Comparison of ENCODE assay signal across 23 cellular contexts in genomic region chr20:39333211-39333610, GRCh38.
DNase-seq lines count a peak whose midpoint lies in the region; ATAC-seq lines count a peak whose summit lies in the region.
"Had no signal": no experiment of that assay in that cellular context is flagged by ENCODE, and none has a peak within 500 bp of the region (broad histone marks: within the 10 kb centered on the region; RNA-seq: fewer than 3 reads in every experiment).

No MANE protein-coding gene starts in this region.

- ATAC-seq in GM21576 (IDR thresholded peaks at IDR 0.05; ENCODE audit: unreplicated experiment), result no peak
- ATAC-seq: A549; CD8-positive, alpha-beta T cell; GM12878 had no signal

- H3K9me3 ChIP-seq in SK-N-MC (ENCODE audit: low read depth, low read length), result no peaks in the 10 kb centered on the region
- H3K9me3 ChIP-seq: A549; BLaER1 treated with 17β-estradiol and CSF1 and Interleukin-3, amounts not matched to agents 10 nM and 100 nM had no signal

- peak; percentile 39 for DNase-seq in COLO829 (ENCODE audit: low spot score)
- peak; percentile 15 for DNase-seq in RPMI7951 (ENCODE audit: low read depth)
- peak; percentile 64 for DNase-seq in SK-N-MC (ENCODE audit: low read depth, low spot score)
- peak; percentile 87 for DNase-seq in foreskin melanocyte
- DNase-seq in NCI-H1105 treated with DMSO at 0.1 percent for 48 hours (lab: John Stamatoyannopoulos, UW), result no peak
- DNase-seq in HPDE6-E6E7 (ENCODE audit: extremely low spot score), result no peak
- DNase-seq: AML-193; CD4-positive, alpha-beta T cell; CD8-positive, alpha-beta T cell; COR-L47; DMS 273 treated with DMSO at 0.1 percent for 48 hours; DMS153; DMS53; DMS79; DND-41; EL; GDM1 had no signal

- peak overlapping the region; percentile 20 for H3K9ac ChIP-seq in SK-N-MC (ENCODE audit: insufficient read length)
- H3K9ac ChIP-seq: BLaER1 treated with 17β-estradiol and CSF1 and Interleukin-3, amounts not matched to agents 10 nM and 100 nM had no signal

- H3K27ac ChIP-seq in SK-N-MC, result peak overlapping the region; percentile 92
- H3K27ac ChIP-seq: 22Rv1; A549; BLaER1 treated with 17β-estradiol and CSF1 and Interleukin-3, amounts not matched to agents 10 nM and 100 nM; C4-2B had no signal

- H3K36me3 ChIP-seq in SK-N-MC (ENCODE audit: insufficient read depth, low read length), result no peaks in the 10 kb centered on the region
- H3K36me3 ChIP-seq: BLaER1 treated with 17β-estradiol and CSF1 and Interleukin-3, amounts not matched to agents 10 nM and 100 nM had no signal

- H3K4me3 ChIP-seq in SK-N-MC, result peak overlapping the region; percentile 39
- H3K4me3 ChIP-seq: A549; BLaER1 treated with 17β-estradiol and CSF1 and Interleukin-3, amounts not matched to agents 10 nM and 100 nM; GM12878 had no signal

Comparison
In these comparisons a context has a peak if more than half of its experiments do, and no peak if none do; other contexts are left out.
1. DNase-seq: peak in COLO829 (single experiment), RPMI7951 (single experiment), SK-N-MC (single experiment) and foreskin melanocyte (single experiment); none in NCI-H1105 treated with DMSO at 0.1 percent for 48 hours (single experiment) and HPDE6-E6E7 (single experiment).